In the genomic region with DNA sequence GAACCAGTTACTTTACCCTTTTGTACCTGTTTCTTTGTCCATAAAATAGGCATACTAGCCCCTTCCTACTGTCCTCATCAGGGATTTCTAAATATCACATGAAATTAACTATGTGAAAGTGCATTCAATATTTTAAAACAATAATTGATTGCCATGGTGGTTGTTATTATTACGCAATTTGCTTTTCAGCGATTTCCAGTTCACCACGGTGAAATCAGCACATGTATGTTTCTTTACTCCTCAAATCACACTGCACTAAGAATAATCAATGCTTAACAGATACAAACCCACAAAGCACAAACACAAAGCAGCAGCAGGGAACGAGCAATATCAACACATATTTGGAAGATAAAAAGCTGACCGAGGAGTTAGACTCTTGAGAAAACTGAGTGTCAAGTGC, we compare ENCODE assay signal across 19 cellular contexts.
"Had no signal": no experiment of that assay in that cellular context is flagged by ENCODE, and none has a peak within 500 bp of the region (broad histone marks: within the 10 kb centered on the region; RNA-seq: fewer than 3 reads in every experiment).

No MANE protein-coding gene starts in this region.

- H3K4me3 ChIP-seq: esophagus muscularis mucosa, lung, ovary, right atrium auricular region, thoracic aorta had no signal

- H3K9me3 ChIP-seq: esophagus muscularis mucosa, neutrophil, ovary, right atrium auricular region, thoracic aorta had no signal

- H3K27ac ChIP-seq: epithelial cell of prostate, esophagus muscularis mucosa, neutrophil, ovary, right atrium auricular region, thoracic aorta had no signal

- DNase-seq: cerebellar nuclear complex; effector memory CD8-positive, alpha-beta T cell; head of caudate nucleus; hippocampal formation; left colon; left ventricle myocardium superior; naive thymus-derived CD4-positive, alpha-beta T cell; ovary; stimulated activated CD4-positive, alpha-beta T cell treated with anti-CD3 and anti-CD28 coated beads, Interleukin-15, amount 100 ng/mL, for 24 hours; stimulated activated CD4-positive, alpha-beta T cell treated with anti-CD3 and anti-CD28 coated beads, Interleukin-1b, Interleukin-23, amount 100 ng/mL, for 48 hours; stimulated activated CD4-positive, alpha-beta T cell treated with anti-CD3 and anti-CD28 coated beads, Interleukin-4, amount 100 ng/mL, for 24 hours; substantia nigra had no signal

- H3K36me3 ChIP-seq: esophagus muscularis mucosa, neutrophil, ovary, right atrium auricular region, thoracic aorta had no signal

- H3K4me1 ChIP-seq: esophagus muscularis mucosa, right atrium auricular region had no signal

- H3K27me3 ChIP-seq: esophagus muscularis mucosa, neutrophil, ovary, right atrium auricular region had no signal

- ATAC-seq: effector memory CD8-positive, alpha-beta T cell; left colon; left ventricle myocardium superior; naive thymus-derived CD4-positive, alpha-beta T cell; stimulated activated memory B cell treated with anti-CD40 and anti-IgM and Interleukin-4, amounts not matched to agents 10 μg/mL and 1 μg/mL and 100 μg/mL, for 72 hours had no signal
